Comparison of ENCODE assay signal across 2 cellular contexts in genomic region chr1:116855220-116855619, GRCh38.
TF ChIP-seq lines count a peak whose summit lies in the region.

No MANE protein-coding gene starts in this region.

TF ChIP-seq in A549, 52 proteins besides CTCF, POLR2A, EP300 and RAD21 (continued from another document):
- TF ChIP-seq MAFK (IDR thresholded peaks at IDR 0.05; ENCODE audit: partially characterized antibody) (no peak), HOXB13 (CRISPR knock-in tag; IDR thresholded peaks at IDR 0.05; ENCODE audit: low read depth) (no peak)

TF ChIP-seq in K562, 482 proteins besides CTCF, POLR2A, EP300 and RAD21 (continued from another document):
- TF ChIP-seq, protein P1, sequence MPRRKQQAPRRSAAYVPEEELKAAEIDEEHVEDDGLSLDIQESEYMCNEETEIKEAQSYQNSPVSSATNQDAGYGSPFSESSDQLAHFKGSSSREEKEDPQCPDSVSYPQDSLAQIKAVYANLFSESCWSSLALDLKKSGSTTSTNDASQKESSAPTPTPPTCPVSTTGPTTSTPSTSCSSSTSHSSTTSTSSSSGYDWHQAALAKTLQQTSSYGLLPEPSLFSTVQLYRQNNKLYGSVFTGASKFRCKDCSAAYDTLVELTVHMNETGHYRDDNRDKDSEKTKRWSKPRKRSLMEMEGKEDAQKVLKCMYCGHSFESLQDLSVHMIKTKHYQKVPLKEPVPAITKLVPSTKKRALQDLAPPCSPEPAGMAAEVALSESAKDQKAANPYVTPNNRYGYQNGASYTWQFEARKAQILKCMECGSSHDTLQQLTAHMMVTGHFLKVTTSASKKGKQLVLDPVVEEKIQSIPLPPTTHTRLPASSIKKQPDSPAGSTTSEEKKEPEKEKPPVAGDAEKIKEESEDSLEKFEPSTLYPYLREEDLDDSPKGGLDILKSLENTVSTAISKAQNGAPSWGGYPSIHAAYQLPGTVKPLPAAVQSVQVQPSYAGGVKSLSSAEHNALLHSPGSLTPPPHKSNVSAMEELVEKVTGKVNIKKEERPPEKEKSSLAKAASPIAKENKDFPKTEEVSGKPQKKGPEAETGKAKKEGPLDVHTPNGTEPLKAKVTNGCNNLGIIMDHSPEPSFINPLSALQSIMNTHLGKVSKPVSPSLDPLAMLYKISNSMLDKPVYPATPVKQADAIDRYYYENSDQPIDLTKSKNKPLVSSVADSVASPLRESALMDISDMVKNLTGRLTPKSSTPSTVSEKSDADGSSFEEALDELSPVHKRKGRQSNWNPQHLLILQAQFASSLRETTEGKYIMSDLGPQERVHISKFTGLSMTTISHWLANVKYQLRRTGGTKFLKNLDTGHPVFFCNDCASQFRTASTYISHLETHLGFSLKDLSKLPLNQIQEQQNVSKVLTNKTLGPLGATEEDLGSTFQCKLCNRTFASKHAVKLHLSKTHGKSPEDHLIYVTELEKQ (CRISPR knock-in tag; IDR thresholded peaks at IDR 0.05) = no peak
- no peak for TF ChIP-seq HES1 (IDR thresholded peaks at IDR 0.05; ENCODE audit: low read depth)
- TF ChIP-seq, protein P2, sequence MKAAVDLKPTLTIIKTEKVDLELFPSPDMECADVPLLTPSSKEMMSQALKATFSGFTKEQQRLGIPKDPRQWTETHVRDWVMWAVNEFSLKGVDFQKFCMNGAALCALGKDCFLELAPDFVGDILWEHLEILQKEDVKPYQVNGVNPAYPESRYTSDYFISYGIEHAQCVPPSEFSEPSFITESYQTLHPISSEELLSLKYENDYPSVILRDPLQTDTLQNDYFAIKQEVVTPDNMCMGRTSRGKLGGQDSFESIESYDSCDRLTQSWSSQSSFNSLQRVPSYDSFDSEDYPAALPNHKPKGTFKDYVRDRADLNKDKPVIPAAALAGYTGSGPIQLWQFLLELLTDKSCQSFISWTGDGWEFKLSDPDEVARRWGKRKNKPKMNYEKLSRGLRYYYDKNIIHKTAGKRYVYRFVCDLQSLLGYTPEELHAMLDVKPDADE (conservative IDR thresholded peaks at IDR 0.05; ENCODE audit: control insufficient read depth, low read depth, low read length) = no peak
- no peak for TF ChIP-seq PTRF (tag; IDR thresholded peaks at IDR 0.05)
- TF ChIP-seq CREB1 (IDR thresholded peaks at IDR 0.05) = no peak
- TF ChIP-seq CREB1 (CRISPR knock-in tag; IDR thresholded peaks at IDR 0.05) = no peak
- TF ChIP-seq, protein P3, sequence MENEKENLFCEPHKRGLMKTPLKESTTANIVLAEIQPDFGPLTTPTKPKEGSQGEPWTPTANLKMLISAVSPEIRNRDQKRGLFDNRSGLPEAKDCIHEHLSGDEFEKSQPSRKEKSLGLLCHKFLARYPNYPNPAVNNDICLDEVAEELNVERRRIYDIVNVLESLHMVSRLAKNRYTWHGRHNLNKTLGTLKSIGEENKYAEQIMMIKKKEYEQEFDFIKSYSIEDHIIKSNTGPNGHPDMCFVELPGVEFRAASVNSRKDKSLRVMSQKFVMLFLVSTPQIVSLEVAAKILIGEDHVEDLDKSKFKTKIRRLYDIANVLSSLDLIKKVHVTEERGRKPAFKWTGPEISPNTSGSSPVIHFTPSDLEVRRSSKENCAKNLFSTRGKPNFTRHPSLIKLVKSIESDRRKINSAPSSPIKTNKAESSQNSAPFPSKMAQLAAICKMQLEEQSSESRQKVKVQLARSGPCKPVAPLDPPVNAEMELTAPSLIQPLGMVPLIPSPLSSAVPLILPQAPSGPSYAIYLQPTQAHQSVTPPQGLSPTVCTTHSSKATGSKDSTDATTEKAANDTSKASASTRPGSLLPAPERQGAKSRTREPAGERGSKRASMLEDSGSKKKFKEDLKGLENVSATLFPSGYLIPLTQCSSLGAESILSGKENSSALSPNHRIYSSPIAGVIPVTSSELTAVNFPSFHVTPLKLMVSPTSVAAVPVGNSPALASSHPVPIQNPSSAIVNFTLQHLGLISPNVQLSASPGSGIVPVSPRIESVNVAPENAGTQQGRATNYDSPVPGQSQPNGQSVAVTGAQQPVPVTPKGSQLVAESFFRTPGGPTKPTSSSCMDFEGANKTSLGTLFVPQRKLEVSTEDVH (IDR thresholded peaks at IDR 0.05; ENCODE audit: low read depth, partially characterized antibody) = no peak
- TF ChIP-seq POLR2B (IDR thresholded peaks at IDR 0.05; ENCODE audit: low read depth, partially characterized antibody) = no peak
